In genomic region chr11:78023426-78023825, GRCh38 we compare ENCODE assay signal across 11 cellular contexts. TPM values are rescaled to one million over a fixed set of nuclear protein-coding genes. Genes with fewer than 3 reads are reported as not detected.
DNase-seq lines count a peak whose midpoint lies in the region; TF ChIP-seq lines count a peak whose summit lies in the region.
"Had no signal": no experiment of that assay in that cellular context is flagged by ENCODE, and none has a peak within 500 bp of the region (broad histone marks: within the 10 kb centered on the region; RNA-seq: fewer than 3 reads in every experiment).

No MANE protein-coding gene starts in this region.

- H3K4me3 ChIP-seq in NT2/D1 (ENCODE audit: insufficient read length, low read depth) (peak overlapping the region; percentile 37), dorsolateral prefrontal cortex (peak overlapping the region in 43 of 59 donors; percentile 1 to 62 (median 42)), lower leg skin (ENCODE audit: low read depth, poor library complexity, severe bottlenecking) (peak overlapping the region; percentile 25), testis (peak overlapping the region; percentile 52 to 63)

- DNase-seq in NT2/D1 (ENCODE audit: low read depth, low spot score), result no peak
- DNase-seq in dorsolateral prefrontal cortex, result no peak
- no peak for DNase-seq in lower leg skin (ENCODE audit: low spot score in 2 of 2)
- DNase-seq in testis, result no peak
- no peak for DNase-seq in NCI-H2196 (lab: John Stamatoyannopoulos, UW; ENCODE audit: unreplicated experiment)
- DNase-seq in middle frontal gyrus (ENCODE audit: extremely low spot score, low spot score), result no peak
- DNase-seq in ACHN, result no peak
- DNase-seq in cerebellar cortex (ENCODE audit: low spot score), result no peak
- DNase-seq: activated CD8-positive, alpha-beta memory T cell treated with anti-CD3 and anti-CD28 coated beads, Interleukin-2, amount 10 ng/mL, durations not matched to agents 7 days and 5 days; NCI-H226; posterior cingulate gyrus had no signal

- intact Hi-C loops in dorsolateral prefrontal cortex (cut with DNase I), result no loop called here
- intact Hi-C loops in lower leg skin (cut with DNase I; ENCODE audit: low total_unique reads), result no loop called here
- intact Hi-C loops in testis (cut with DNase I; ENCODE audit: low total_unique reads), result no loop called here

- in situ Hi-C loops in ACHN (cut with HindIII; ENCODE audit: low pct_ligation_motif_present, low pct_unique_long_range_greater_than_20kb, low sequenced_read_pairs), result no loop called here

- WGBS in lower leg skin, 2 donors, result 79 to 87% methylated on average over 7 of the region's 7 CpGs
- WGBS in testis, 2 donors, result 48 to 69% methylated on average over 7 of the region's 7 CpGs

- TF ChIP-seq CTCF in dorsolateral prefrontal cortex (IDR thresholded peaks at IDR 0.05 in 54 of 56, conservative IDR thresholded peaks at IDR 0.05 in 2 of 56; ENCODE audit: low read depth in 1 of 56, partially characterized antibody in 56 of 56) (no peak), lower leg skin (IDR thresholded peaks at IDR 0.05) (no peak), testis (IDR thresholded peaks at IDR 0.05) (no peak)

- peak overlapping the region; percentile 64 for H3K9ac ChIP-seq in NT2/D1 (ENCODE audit: insufficient read length, low read depth)

- H3K4me1 ChIP-seq in NT2/D1 (ENCODE audit: insufficient read depth, insufficient read length) (no peaks in the 10 kb centered on the region), testis (peaks cover 3% of the 10 kb centered on the region)

- no peak for TF ChIP-seq POLR2A in lower leg skin (IDR thresholded peaks at IDR 0.05)
- no peak for TF ChIP-seq POLR2A in testis (IDR thresholded peaks at IDR 0.05)

- no peaks in the 10 kb centered on the region for H3K9me3 ChIP-seq in NT2/D1 (ENCODE audit: insufficient read depth, low read length)
- no peaks in the 10 kb centered on the region for H3K9me3 ChIP-seq in testis

- H3K27ac ChIP-seq in dorsolateral prefrontal cortex (peak overlapping the region in 1 of 59 donors; percentile 82), testis (peak overlapping the region; percentile 10 to 51)

- no peaks in the 10 kb centered on the region for H3K27me3 ChIP-seq in NT2/D1 (ENCODE audit: insufficient read depth, insufficient read length)
- H3K27me3 ChIP-seq in dorsolateral prefrontal cortex, result no peaks in the 10 kb centered on the region
- H3K27me3 ChIP-seq in testis, result no peaks in the 10 kb centered on the region

- no peaks in the 10 kb centered on the region for H3K36me3 ChIP-seq in NT2/D1 (ENCODE audit: insufficient read depth, insufficient read length, low read length)
- no peaks in the 10 kb centered on the region for H3K36me3 ChIP-seq in testis (ENCODE audit: low read depth, missing control alignments)

RNA-seq across cellular contexts. Expression of gene KCTD14, which starts 0.3 kb away (rescaled TPM):
- total RNA-seq in dorsolateral prefrontal cortex, result 1 to 10 TPM in 98 of 120 experiments, under 1 TPM in 21, not detected in 1; 0.35 to 4.8 (median 1.5) TPM
- total RNA-seq in lower leg skin, result 1 to 10 TPM in 3 of 4 donors, under 1 TPM in 1; 0.19 to 5.3 (median 3.3) TPM
- 1 to 10 TPM in 1 of 2 donors, under 1 TPM in 1; 0.71 to 1.4 TPM for total RNA-seq in testis
- 3.8 TPM for polyA plus RNA-seq in testis (ENCODE audit: insufficient read depth, low read depth, low replicate concordance)

RNA-seq across cellular contexts. Expression of gene INTS4, which starts 29.0 kb away (rescaled TPM):
- 10 to 100 TPM; 21.1 to 52.1 (median 34.9) TPM for total RNA-seq in dorsolateral prefrontal cortex
- 10 to 100 TPM; 14.7 to 24.8 (median 18.3) TPM for total RNA-seq in lower leg skin
- 10 to 100 TPM; 37.4 to 48.2 TPM for total RNA-seq in testis
- polyA plus RNA-seq in testis (ENCODE audit: insufficient read depth, low read depth, low replicate concordance), result 20.2 TPM

RNA-seq across cellular contexts. Expression of gene THRSP, which starts 40.2 kb away (rescaled TPM):
- total RNA-seq in dorsolateral prefrontal cortex (under 1 TPM in 3 of 120 experiments, not detected in 117; 0.40 to 0.56 (median 0.46) TPM), lower leg skin (100 to 1,000 TPM in 1 of 4 donors, 10 to 100 TPM in 2, under 1 TPM in 1; 0.30 to 115 (median 39.2) TPM), testis (under 1 TPM in 1 of 2 donors, not detected in 1; 0.31 TPM)
- polyA plus RNA-seq in testis (ENCODE audit: insufficient read depth, low read depth, low replicate concordance), result 0.37 TPM
- total RNA-seq: activated CD8-positive, alpha-beta memory T cell treated with anti-CD3 and anti-CD28 coated beads, Interleukin-2, amount 10 ng/mL, durations not matched to agents 7 days and 5 days had no signal

RNA-seq across cellular contexts. Expression of gene NDUFC2, which starts 56.2 kb away (rescaled TPM):
- 100 to 1,000 TPM in 119 of 120 experiments, 10 to 100 TPM in 1; 96.0 to 258 (median 182) TPM for total RNA-seq in dorsolateral prefrontal cortex
- total RNA-seq in lower leg skin, result 100 to 1,000 TPM in 1 of 4 donors, 10 to 100 TPM in 3; 61.5 to 106 (median 87.4) TPM
- total RNA-seq in testis, result 100 to 1,000 TPM in 1 of 2 donors, 10 to 100 TPM in 1; 94.7 to 105 TPM
- polyA plus RNA-seq in testis (ENCODE audit: insufficient read depth, low read depth, low replicate concordance), result 210 TPM
